Comparison of ENCODE assay signal across 9 cellular contexts in the genomic region with DNA sequence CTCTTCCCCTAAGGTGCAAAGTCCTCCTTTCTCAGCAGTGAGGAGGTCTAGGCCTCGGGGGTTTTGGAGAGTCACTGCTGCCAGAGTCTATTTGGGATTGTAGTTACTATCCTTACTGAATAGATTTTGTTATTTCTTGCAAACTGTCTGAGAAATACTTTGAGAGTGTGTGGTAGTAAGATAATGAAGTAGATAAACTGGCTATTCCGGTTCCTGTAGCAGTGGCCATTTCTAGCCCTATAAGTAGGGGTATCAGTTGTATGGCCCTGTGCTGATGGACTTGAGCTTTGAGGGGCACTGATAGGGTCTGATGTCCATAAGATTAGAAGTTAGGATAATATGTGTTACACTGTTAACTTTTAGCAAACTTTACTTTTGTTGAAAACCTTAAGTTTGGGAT. TPM values are rescaled to one million over a fixed set of nuclear protein-coding genes. Genes with fewer than 3 reads are reported as not detected.
DNase-seq lines count a peak whose midpoint lies in the region; ATAC-seq and TF ChIP-seq lines count a peak whose summit lies in the region.
"Not testable (repeated sequence)": the region's sequence is repeated elsewhere in the genome, so short reads cannot be mapped to it uniquely, and the experiment has no call there.
"Had no signal": no experiment of that assay in that cellular context is flagged by ENCODE, and none has a peak within 500 bp of the region (broad histone marks: within the 10 kb centered on the region; RNA-seq: fewer than 3 reads in every experiment).

No MANE protein-coding gene starts in this region.

- not testable (repeated sequence) for H3K27me3 Mint-ChIP-seq in CD4-positive, CD25-positive, alpha-beta regulatory T cell; IgD-negative memory B cell; activated CD8-positive, alpha-beta memory T cell treated with anti-CD3 and anti-CD28 coated beads, Interleukin-2, amount 10 ng/mL, durations not matched to agents 7 days and 5 days; natural killer cell (ENCODE audit: low read depth in 2 of 2)
- peaks cover 10% of the 10 kb centered on the region for H3K27me3 Mint-ChIP-seq in brain

- TF ChIP-seq CTCF in RWPE2 (IDR thresholded peaks at IDR 0.05; ENCODE audit: poor library complexity, severe bottlenecking); brain (conservative IDR thresholded peaks at IDR 0.05); natural killer cell (IDR thresholded peaks at IDR 0.05): not testable (repeated sequence)

- H3K4me3 Mint-ChIP-seq in CD4-positive, CD25-positive, alpha-beta regulatory T cell: peak overlapping the region; percentile 93 to 98 (median 96)
- H3K4me3 Mint-ChIP-seq in IgD-negative memory B cell (peak overlapping the region; percentile 79 to 98 (median 86)), brain (peak overlapping the region in 4 of 5 experiments; percentile 46 to 79 (median 64)), natural killer cell (peak overlapping the region; percentile 94)
- peak overlapping the region; percentile 80 for H3K4me3 Mint-ChIP-seq in activated CD8-positive, alpha-beta memory T cell treated with anti-CD3 and anti-CD28 coated beads, Interleukin-2, amount 10 ng/mL, durations not matched to agents 7 days and 5 days
- peak overlapping the region; percentile 93 for H3K4me3 Mint-ChIP-seq in stimulated activated effector memory CD8-positive, alpha-beta T cell treated with anti-CD3 and anti-CD28 coated beads, Interleukin-12 subunit alpha, Interleukin-12 subunit beta, amount 100 ng/mL, for 72 hours

- 42 to 46% methylated on average over 2 of the region's 2 CpGs for WGBS in esophagus, 2 donors

- CTCF ChIA-PET in activated CD8-positive, alpha-beta memory T cell treated with anti-CD3 and anti-CD28 coated beads, Interleukin-2, amount 10 ng/mL, durations not matched to agents 7 days and 5 days (lab: Charles Lee): interaction anchor here (1.4 to 1.5 kb wide), 2 partner anchors 18 to 94 kb away, joined by 5 read pairs; no protein-coding TSS in a partner anchor

- peak overlapping the region in 2 of 3 donors; percentile 49 to 89 for H3K27ac Mint-ChIP-seq in CD4-positive, CD25-positive, alpha-beta regulatory T cell
- H3K27ac Mint-ChIP-seq in IgD-negative memory B cell (peak overlapping the region in 1 of 3 donors; percentile 55), natural killer cell (peak overlapping the region; percentile 88 to 90)
- peak overlapping the region; percentile 55 for H3K27ac Mint-ChIP-seq in activated CD8-positive, alpha-beta memory T cell treated with anti-CD3 and anti-CD28 coated beads, Interleukin-2, amount 10 ng/mL, durations not matched to agents 7 days and 5 days
- not testable (repeated sequence) for H3K27ac Mint-ChIP-seq in brain
- peak overlapping the region; percentile 96 for H3K27ac Mint-ChIP-seq in stimulated activated effector memory CD8-positive, alpha-beta T cell treated with anti-CD3 and anti-CD28 coated beads, Interleukin-12 subunit alpha, Interleukin-12 subunit beta, amount 100 ng/mL, for 72 hours

- not testable (repeated sequence) for H3K9me3 Mint-ChIP-seq in CD4-positive, CD25-positive, alpha-beta regulatory T cell; IgD-negative memory B cell; activated CD8-positive, alpha-beta memory T cell treated with anti-CD3 and anti-CD28 coated beads, Interleukin-2, amount 10 ng/mL, durations not matched to agents 7 days and 5 days (ENCODE audit: low read depth); natural killer cell; stimulated activated effector memory CD8-positive, alpha-beta T cell treated with anti-CD3 and anti-CD28 coated beads, Interleukin-12 subunit alpha, Interleukin-12 subunit beta, amount 100 ng/mL, for 72 hours
- peaks cover 0 to 19% (median 11%) of the 10 kb centered on the region in 5 experiments for H3K9me3 Mint-ChIP-seq in brain

- not testable (repeated sequence) for DNase-seq in CD4-positive, CD25-positive, alpha-beta regulatory T cell; RWPE2 (ENCODE audit: low spot score); activated CD8-positive, alpha-beta memory T cell treated with anti-CD3 and anti-CD28 coated beads, Interleukin-2, amount 10 ng/mL, durations not matched to agents 7 days and 5 days; natural killer cell; stimulated activated effector memory CD8-positive, alpha-beta T cell treated with anti-CD3 and anti-CD28 coated beads, Interleukin-12 subunit alpha, Interleukin-12 subunit beta, amount 100 ng/mL, for 72 hours (ENCODE audit: low spot score in 2 of 2)

- peaks cover 19% of the 10 kb centered on the region for H3K36me3 ChIP-seq in CD4-positive, CD25-positive, alpha-beta regulatory T cell (ENCODE audit: control insufficient read depth, insufficient read depth, low read length)
- H3K36me3 ChIP-seq in RWPE2 (ENCODE audit: low read depth): peaks cover 45% of the 10 kb centered on the region
- H3K36me3 ChIP-seq in esophagus (ENCODE audit: control insufficient read depth in 2 of 2, insufficient read depth in 2 of 2, low read length in 1 of 2): not testable (repeated sequence)

- peaks cover 34% of the 10 kb centered on the region for H3K4me1 ChIP-seq in CD4-positive, CD25-positive, alpha-beta regulatory T cell (ENCODE audit: control insufficient read depth, insufficient read depth, low read length, poor library complexity, severe bottlenecking)
- H3K4me1 ChIP-seq in RWPE2 (ENCODE audit: insufficient read depth, poor library complexity, severe bottlenecking) (peaks cover 15% of the 10 kb centered on the region), esophagus (ENCODE audit: control insufficient read depth in 2 of 2, insufficient read depth in 2 of 2, low read length in 1 of 2) (peaks cover 0 to 19% of the 10 kb centered on the region in 2 donors)

- ATAC-seq in CD4-positive, CD25-positive, alpha-beta regulatory T cell (ENCODE audit: low read depth in 2 of 2); RWPE2 (ENCODE audit: low read depth); activated CD8-positive, alpha-beta memory T cell treated with anti-CD3 and anti-CD28 coated beads, Interleukin-2, amount 10 ng/mL, durations not matched to agents 7 days and 5 days; natural killer cell; stimulated activated effector memory CD8-positive, alpha-beta T cell treated with anti-CD3 and anti-CD28 coated beads, Interleukin-12 subunit alpha, Interleukin-12 subunit beta, amount 100 ng/mL, for 72 hours: not testable (repeated sequence)

- H3K9me3 ChIP-seq in CD4-positive, CD25-positive, alpha-beta regulatory T cell (ENCODE audit: control insufficient read depth in 2 of 2, low read length in 2 of 2); RWPE2 (ENCODE audit: severe bottlenecking); esophagus (ENCODE audit: control insufficient read depth in 2 of 2, insufficient read depth in 1 of 2, low read depth in 1 of 2, low read length in 1 of 2): not testable (repeated sequence)

- peaks cover 33% of the 10 kb centered on the region for H3K36me3 Mint-ChIP-seq in CD4-positive, CD25-positive, alpha-beta regulatory T cell
- not testable (repeated sequence) for H3K36me3 Mint-ChIP-seq in IgD-negative memory B cell, natural killer cell
- H3K36me3 Mint-ChIP-seq in activated CD8-positive, alpha-beta memory T cell treated with anti-CD3 and anti-CD28 coated beads, Interleukin-2, amount 10 ng/mL, durations not matched to agents 7 days and 5 days: peaks cover 64% of the 10 kb centered on the region
- peaks cover 53% of the 10 kb centered on the region for H3K36me3 Mint-ChIP-seq in brain
- H3K36me3 Mint-ChIP-seq in stimulated activated effector memory CD8-positive, alpha-beta T cell treated with anti-CD3 and anti-CD28 coated beads, Interleukin-12 subunit alpha, Interleukin-12 subunit beta, amount 100 ng/mL, for 72 hours: peaks cover 49% of the 10 kb centered on the region

- intact Hi-C loops in natural killer cell (cut with micrococcal nuclease): not testable (repeated sequence)

- not testable (repeated sequence) for H3K27me3 ChIP-seq in CD4-positive, CD25-positive, alpha-beta regulatory T cell (ENCODE audit: control insufficient read depth, insufficient read depth, low read length); RWPE2 (ENCODE audit: insufficient read depth, poor library complexity, severe bottlenecking); esophagus (ENCODE audit: control insufficient read depth in 1 of 2, insufficient read depth in 2 of 2, low read length in 2 of 2)

- peaks cover 36 to 71% (median 65%) of the 10 kb centered on the region in 4 donors for H3K4me1 Mint-ChIP-seq in CD4-positive, CD25-positive, alpha-beta regulatory T cell
- H3K4me1 Mint-ChIP-seq in IgD-negative memory B cell (peaks cover 34 to 42% (median 41%) of the 10 kb centered on the region in 3 donors), brain (peaks cover 37% of the 10 kb centered on the region), natural killer cell (peaks cover 70 to 73% of the 10 kb centered on the region in 2 donors)
- peaks cover 59% of the 10 kb centered on the region for H3K4me1 Mint-ChIP-seq in activated CD8-positive, alpha-beta memory T cell treated with anti-CD3 and anti-CD28 coated beads, Interleukin-2, amount 10 ng/mL, durations not matched to agents 7 days and 5 days
- peaks cover 68% of the 10 kb centered on the region for H3K4me1 Mint-ChIP-seq in stimulated activated effector memory CD8-positive, alpha-beta T cell treated with anti-CD3 and anti-CD28 coated beads, Interleukin-12 subunit alpha, Interleukin-12 subunit beta, amount 100 ng/mL, for 72 hours

- not testable (repeated sequence) for H3K27ac ChIP-seq in CD4-positive, CD25-positive, alpha-beta regulatory T cell (ENCODE audit: insufficient read depth, low read length, poor library complexity, severe bottlenecking)
- H3K27ac ChIP-seq in RWPE2 (ENCODE audit: poor library complexity, severe bottlenecking) (peak overlapping the region; percentile 34), esophagus (ENCODE audit: low read depth in 2 of 2, low read length in 1 of 2) (peak overlapping the region; percentile 52 to 73)

- peak overlapping the region; percentile 62 for H3K4me3 ChIP-seq in CD4-positive, CD25-positive, alpha-beta regulatory T cell (ENCODE audit: low read depth, low read length)
- H3K4me3 ChIP-seq in RWPE2 (ENCODE audit: severe bottlenecking) (peak overlapping the region; percentile 79), esophagus (ENCODE audit: low read depth in 1 of 2, low read length in 2 of 2) (peak overlapping the region; percentile 18 to 87)

RNA-seq across cellular contexts. Expression of gene NUDT19, which starts 2.7 kb away (rescaled TPM):
- total RNA-seq in CD4-positive, CD25-positive, alpha-beta regulatory T cell: 7.3 TPM
- polyA plus RNA-seq in CD4-positive, CD25-positive, alpha-beta regulatory T cell: 1 to 10 TPM; 3.1 to 5.0 (median 4.0) TPM
- polyA plus RNA-seq in IgD-negative memory B cell (3.1 TPM), brain (ENCODE audit: insufficient read depth, low read depth, low replicate concordance) (10.8 TPM), esophagus (1 to 10 TPM; 8.5 to 8.6 TPM)
- total RNA-seq in activated CD8-positive, alpha-beta memory T cell treated with anti-CD3 and anti-CD28 coated beads, Interleukin-2, amount 10 ng/mL, durations not matched to agents 7 days and 5 days: 10 to 100 TPM; 13.0 to 18.1 TPM
- total RNA-seq in natural killer cell: 1 to 10 TPM; 6.4 to 9.6 (median 8.2) TPM

RNA-seq across cellular contexts. Expression of gene RGS9BP, which starts 18.7 kb away (rescaled TPM):
- total RNA-seq in CD4-positive, CD25-positive, alpha-beta regulatory T cell: 0.39 TPM
- polyA plus RNA-seq in CD4-positive, CD25-positive, alpha-beta regulatory T cell: under 1 TPM in 2 of 4 donors, not detected in 2; 0.26 to 0.32 TPM
- polyA plus RNA-seq in IgD-negative memory B cell (0.11 TPM), brain (ENCODE audit: insufficient read depth, low read depth, low replicate concordance) (1.1 TPM), esophagus (under 1 TPM; 0.12 to 0.37 TPM)
- under 1 TPM; 0.28 to 0.79 TPM for total RNA-seq in activated CD8-positive, alpha-beta memory T cell treated with anti-CD3 and anti-CD28 coated beads, Interleukin-2, amount 10 ng/mL, durations not matched to agents 7 days and 5 days
- total RNA-seq in natural killer cell: under 1 TPM; 0.12 to 0.41 (median 0.40) TPM

RNA-seq across cellular contexts. Expression of gene ANKRD27, which starts 19.3 kb away (rescaled TPM):
- 39.0 TPM for total RNA-seq in CD4-positive, CD25-positive, alpha-beta regulatory T cell
- 10 to 100 TPM; 17.2 to 22.8 (median 19.0) TPM for polyA plus RNA-seq in CD4-positive, CD25-positive, alpha-beta regulatory T cell
- polyA plus RNA-seq in IgD-negative memory B cell (9.7 TPM), brain (ENCODE audit: insufficient read depth, low read depth, low replicate concordance) (36.5 TPM), esophagus (10 to 100 TPM in 1 of 2 donors, 1 to 10 TPM in 1; 8.5 to 10.9 TPM)
- total RNA-seq in activated CD8-positive, alpha-beta memory T cell treated with anti-CD3 and anti-CD28 coated beads, Interleukin-2, amount 10 ng/mL, durations not matched to agents 7 days and 5 days: 10 to 100 TPM; 40.3 to 41.7 TPM
- total RNA-seq in natural killer cell: 10 to 100 TPM; 35.8 to 47.1 (median 40.8) TPM

RNA-seq across cellular contexts. Expression of gene TDRD12, which starts 25.3 kb away (rescaled TPM):
- total RNA-seq in CD4-positive, CD25-positive, alpha-beta regulatory T cell: 0.42 TPM
- polyA plus RNA-seq in CD4-positive, CD25-positive, alpha-beta regulatory T cell: under 1 TPM in 3 of 4 donors, not detected in 1; 0.35 to 1.00 (median 0.48) TPM
- polyA plus RNA-seq in IgD-negative memory B cell: not detected
- under 1 TPM in 1 of 2 experiments, not detected in 1; 0.12 TPM for total RNA-seq in activated CD8-positive, alpha-beta memory T cell treated with anti-CD3 and anti-CD28 coated beads, Interleukin-2, amount 10 ng/mL, durations not matched to agents 7 days and 5 days
- polyA plus RNA-seq in brain (ENCODE audit: insufficient read depth, low read depth, low replicate concordance): 0.42 TPM
- polyA plus RNA-seq in esophagus: under 1 TPM; 0.04 to 0.06 TPM
- total RNA-seq in natural killer cell: under 1 TPM in 2 of 3 donors, not detected in 1; 0.13 to 0.45 TPM
- total RNA-seq: NCI-H460 had no signal
